In the genomic region with DNA sequence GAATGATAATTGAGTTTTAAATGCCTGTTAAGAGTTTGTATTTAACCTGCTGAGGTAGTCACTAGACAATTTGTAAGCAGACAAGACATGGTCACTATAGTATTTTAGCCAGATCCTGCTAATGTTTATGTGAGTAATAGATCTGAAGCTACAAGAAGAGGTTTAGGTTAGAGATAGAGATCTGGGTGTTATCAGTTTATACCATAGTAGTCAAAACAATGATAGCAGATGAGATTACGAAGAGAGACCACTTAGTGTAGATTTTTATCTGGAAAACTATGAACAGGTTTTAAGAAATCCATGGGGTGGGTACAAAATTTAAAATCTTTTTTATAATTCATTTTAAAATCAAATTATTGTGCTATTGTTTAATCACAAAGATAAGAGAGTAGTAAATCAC, we compare ENCODE assay signal across 23 cellular contexts. TPM values are rescaled to one million over a fixed set of nuclear protein-coding genes. Genes with fewer than 3 reads are reported as not detected.
DNase-seq lines count a peak whose midpoint lies in the region; ATAC-seq and TF ChIP-seq lines count a peak whose summit lies in the region.
"Had no signal": no experiment of that assay in that cellular context is flagged by ENCODE, and none has a peak within 500 bp of the region (broad histone marks: within the 10 kb centered on the region; RNA-seq: fewer than 3 reads in every experiment).

No MANE protein-coding gene starts in this region.

- no peak for DNase-seq in activated CD4-positive, alpha-beta T cell treated with anti-CD3 and anti-CD28 coated beads, Interleukin-2, amount 10 ng/mL, durations not matched to agents 7 days and 5 days
- no peak for DNase-seq in activated CD4-positive, alpha-beta T cell treated with anti-CD3 and anti-CD28 coated beads, Interleukin-2, amount 50 U/mL, for 1 hour
- no peak for DNase-seq in T-helper 2 cell treated with Interferon-gamma antibody and Interleukin-4, amounts not matched to agents 5 μg/mL and 100 μg/mL, for 36 hours (ENCODE audit: low spot score)
- DNase-seq in mesenchymal stem cell (peak; percentile 22), NCI-H2227 treated with DMSO at 0.1 percent for 48 hours (lab: John Stamatoyannopoulos, UW) (no peak), NCI-H82 treated with DMSO at 0.1 percent for 48 hours (lab: John Stamatoyannopoulos, UW; ENCODE audit: unreplicated experiment) (no peak), amygdala (lab: John Stamatoyannopoulos, UW) (no peak)
- DNase-seq: 8988T; COR-L47; DMS153; GDM1; GOT3; MG63; NCI-H1092 treated with DMSO at 0.1 percent for 48 hours; NCI-H2081; NCI-H2171 treated with DMSO at 0.1 percent for 48 hours; NCI-H446 treated with DMSO at 0.1 percent for 48 hours; NCI-H69; NK-92 treated with Interleukin-12 subunit alpha and Interleukin-12 subunit beta, amount 100 ng/mL, for 24 hours; Peyer's patch had no signal

- no peak overlapping the region for H2BK120ac ChIP-seq in mesenchymal stem cell (ENCODE audit: low read depth, low read length)

- H3K27ac Mint-ChIP-seq in activated CD4-positive, alpha-beta T cell treated with anti-CD3 and anti-CD28 coated beads, Interleukin-2, amount 10 ng/mL, durations not matched to agents 7 days and 5 days: peak overlapping the region; percentile 19
- H3K27ac Mint-ChIP-seq in T-helper 2 cell treated with Interferon-gamma antibody and Interleukin-4, amounts not matched to agents 5 μg/mL and 100 μg/mL, for 36 hours: no peak overlapping the region

- WGBS in mesenchymal stem cell: 40% methylated on average over 1 of the region's 1 CpG

- no peak for ATAC-seq in GM18505 (IDR thresholded peaks at IDR 0.05; ENCODE audit: unreplicated experiment)

- no peak overlapping the region for H3K4me3 ChIP-seq in mesenchymal stem cell (ENCODE audit: insufficient read depth in 1 of 2, low read depth in 1 of 2, low read length in 2 of 2)
- H3K4me3 ChIP-seq: MG63, Peyer's patch, SJSA1 had no signal

- no peak overlapping the region for H3K4me3 Mint-ChIP-seq in activated CD4-positive, alpha-beta T cell treated with anti-CD3 and anti-CD28 coated beads, Interleukin-2, amount 10 ng/mL, durations not matched to agents 7 days and 5 days
- peak overlapping the region; percentile 9 for H3K4me3 Mint-ChIP-seq in T-helper 2 cell treated with Interferon-gamma antibody and Interleukin-4, amounts not matched to agents 5 μg/mL and 100 μg/mL, for 36 hours
- H3K4me3 Mint-ChIP-seq: CD14-positive monocyte had no signal

- H3K9me3 Mint-ChIP-seq in activated CD4-positive, alpha-beta T cell treated with anti-CD3 and anti-CD28 coated beads, Interleukin-2, amount 10 ng/mL, durations not matched to agents 7 days and 5 days: no peaks in the 10 kb centered on the region
- H3K9me3 Mint-ChIP-seq in T-helper 2 cell treated with Interferon-gamma antibody and Interleukin-4, amounts not matched to agents 5 μg/mL and 100 μg/mL, for 36 hours: no peaks in the 10 kb centered on the region
- H3K9me3 Mint-ChIP-seq: CD14-positive monocyte had no signal

- H3K36me3 ChIP-seq in mesenchymal stem cell (ENCODE audit: control insufficient read depth in 1 of 2, insufficient read depth in 2 of 2, low read depth in 1 of 2, low read length in 2 of 2): peaks cover 0 to 23% of the 10 kb centered on the region in 2 experiments
- H3K36me3 ChIP-seq: Peyer's patch had no signal

- no peak for TF ChIP-seq POLR2A in GM18505 (IDR thresholded peaks at IDR 0.05; ENCODE audit: borderline replicate concordance, extremely low read depth, insufficient read depth, insufficient read length)

- H3K23ac ChIP-seq in mesenchymal stem cell (ENCODE audit: low read length in 2 of 2): no peak overlapping the region

- H3K9ac ChIP-seq in mesenchymal stem cell (ENCODE audit: low read length): no peak overlapping the region

- H3K27me3 ChIP-seq in mesenchymal stem cell (ENCODE audit: control insufficient read depth in 1 of 2, insufficient read depth in 1 of 2, low read length in 2 of 2): no peaks in the 10 kb centered on the region
- H3K27me3 ChIP-seq: MG63, Peyer's patch, SJSA1 had no signal

- H3K27me3 Mint-ChIP-seq in activated CD4-positive, alpha-beta T cell treated with anti-CD3 and anti-CD28 coated beads, Interleukin-2, amount 10 ng/mL, durations not matched to agents 7 days and 5 days: no peaks in the 10 kb centered on the region
- H3K27me3 Mint-ChIP-seq in T-helper 2 cell treated with Interferon-gamma antibody and Interleukin-4, amounts not matched to agents 5 μg/mL and 100 μg/mL, for 36 hours (ENCODE audit: low read depth): no peaks in the 10 kb centered on the region

- no peak overlapping the region for H2BK5ac ChIP-seq in mesenchymal stem cell (ENCODE audit: low read depth, low read length, poor library complexity, severe bottlenecking)

- H3K9me3 ChIP-seq in mesenchymal stem cell (ENCODE audit: control insufficient read depth, low read length): no peaks in the 10 kb centered on the region
- H3K9me3 ChIP-seq: MG63, Peyer's patch, SJSA1 had no signal

- CTCF ChIA-PET in activated CD4-positive, alpha-beta T cell treated with anti-CD3 and anti-CD28 coated beads, Interleukin-2, amount 10 ng/mL, durations not matched to agents 7 days and 5 days (lab: Charles Lee): interaction anchor here (1.5 to 1.6 kb wide), 2 partner anchors 10 to 20 kb away, joined by 3 to 6 read pairs; no protein-coding TSS in a partner anchor

- peaks cover 38% of the 10 kb centered on the region for H3K36me3 Mint-ChIP-seq in activated CD4-positive, alpha-beta T cell treated with anti-CD3 and anti-CD28 coated beads, Interleukin-2, amount 10 ng/mL, durations not matched to agents 7 days and 5 days (ENCODE audit: low read depth)
- H3K36me3 Mint-ChIP-seq in T-helper 2 cell treated with Interferon-gamma antibody and Interleukin-4, amounts not matched to agents 5 μg/mL and 100 μg/mL, for 36 hours (ENCODE audit: low read depth): peaks cover 39% of the 10 kb centered on the region

- H2AK5ac ChIP-seq in mesenchymal stem cell (ENCODE audit: low read length, severe bottlenecking): no peak overlapping the region

- H3K4ac ChIP-seq in mesenchymal stem cell (ENCODE audit: low read depth in 1 of 2, low read length in 2 of 2): no peak overlapping the region

- POLR2A ChIA-PET in activated CD4-positive, alpha-beta T cell treated with anti-CD3 and anti-CD28 coated beads, Interleukin-2, amount 10 ng/mL, durations not matched to agents 7 days and 5 days (lab: Charles Lee): no interaction called here

- H4K8ac ChIP-seq in mesenchymal stem cell (ENCODE audit: low read length): no peak overlapping the region

- H3K4me1 ChIP-seq in mesenchymal stem cell (ENCODE audit: control insufficient read depth, insufficient read depth, low read depth, low read length): peaks cover 2% of the 10 kb centered on the region
- H3K4me1 ChIP-seq: Peyer's patch had no signal

- no peak overlapping the region for H4K91ac ChIP-seq in mesenchymal stem cell (ENCODE audit: low read length)

- H3K14ac ChIP-seq in mesenchymal stem cell (ENCODE audit: low read length in 2 of 2): no peak overlapping the region

- H3K4me2 ChIP-seq in mesenchymal stem cell (ENCODE audit: low read length, poor library complexity, severe bottlenecking): no peak overlapping the region

- H3K4me1 Mint-ChIP-seq in activated CD4-positive, alpha-beta T cell treated with anti-CD3 and anti-CD28 coated beads, Interleukin-2, amount 10 ng/mL, durations not matched to agents 7 days and 5 days: peaks cover 20% of the 10 kb centered on the region
- peaks cover 33% of the 10 kb centered on the region for H3K4me1 Mint-ChIP-seq in T-helper 2 cell treated with Interferon-gamma antibody and Interleukin-4, amounts not matched to agents 5 μg/mL and 100 μg/mL, for 36 hours (ENCODE audit: low read depth)

- no peak overlapping the region for H2BK12ac ChIP-seq in mesenchymal stem cell (ENCODE audit: low read length in 2 of 2)

- no peak overlapping the region for H2AFZ ChIP-seq in mesenchymal stem cell (ENCODE audit: low read depth, low read length)

- H3K18ac ChIP-seq in mesenchymal stem cell (ENCODE audit: low read depth in 1 of 2, low read length in 2 of 2): no peak overlapping the region

- H2BK15ac ChIP-seq in mesenchymal stem cell (ENCODE audit: low read depth, poor library complexity, severe bottlenecking): no peak overlapping the region

- H3K79me1 ChIP-seq in mesenchymal stem cell (replicated peaks; ENCODE audit: low read length, poor library complexity, severe bottlenecking): peaks cover 10% of the 10 kb centered on the region

- no peak overlapping the region for H3K27ac ChIP-seq in mesenchymal stem cell (ENCODE audit: low read length, poor library complexity, severe bottlenecking)
- H3K27ac ChIP-seq: Peyer's patch, SJSA1 had no signal

RNA-seq across cellular contexts. Expression of a gene that starts 47.5 kb away (rescaled TPM):
- total RNA-seq in activated CD4-positive, alpha-beta T cell treated with anti-CD3 and anti-CD28 coated beads, Interleukin-2, amount 10 ng/mL, durations not matched to agents 7 days and 5 days: 10 to 100 TPM; 31.6 to 33.9 TPM
- 7.2 TPM for polyA plus RNA-seq in mesenchymal stem cell (2013, experiment 1 of 2)
- 6.6 TPM for polyA plus RNA-seq in mesenchymal stem cell (2013, experiment 2 of 2)
